Comparison of ENCODE assay signal across 8 cellular contexts in genomic region chr3:179068779-179069530, GRCh38. TPM values are rescaled to one million over a fixed set of nuclear protein-coding genes. Genes with fewer than 3 reads are reported as not detected.
DNase-seq lines count a peak whose midpoint lies in the region; ATAC-seq and TF ChIP-seq lines count a peak whose summit lies in the region.

No MANE protein-coding gene starts in this region.

- no peaks in the 10 kb centered on the region for H3K27me3 Mint-ChIP-seq in activated CD8-positive, alpha-beta T cell treated with anti-CD3 and anti-CD28 coated beads, Interleukin-2, amount 10 ng/mL, durations not matched to agents 7 days and 5 days (ENCODE audit: low read depth)

- POLR2A ChIA-PET in activated CD8-positive, alpha-beta T cell treated with anti-CD3 and anti-CD28 coated beads, Interleukin-2, amount 10 ng/mL, durations not matched to agents 7 days and 5 days (lab: Charles Lee): interaction anchor here (1.1 to 2.7 kb wide), 2 partner anchors 31 to 80 kb away, joined by 3 to 14 read pairs; partner anchors contain the start of gene PIK3CA

- peaks cover 39% of the 10 kb centered on the region for H3K4me1 Mint-ChIP-seq in activated CD8-positive, alpha-beta T cell treated with anti-CD3 and anti-CD28 coated beads, Interleukin-2, amount 10 ng/mL, durations not matched to agents 7 days and 5 days (ENCODE audit: low read depth)

- DNase-seq in NCI-H2171 treated with DMSO at 0.1 percent for 48 hours (lab: John Stamatoyannopoulos, UW) (peak; percentile 9), NCI-H2171 (lab: John Stamatoyannopoulos, UW) (no peak), NB4 (ENCODE audit: low read depth) (peak; percentile 50), iPS-NIHi11 (ENCODE audit: low spot score) (peak; percentile 23)
- DNase-seq in activated CD8-positive, alpha-beta T cell treated with anti-CD3 and anti-CD28 coated beads, Interleukin-2, amount 10 ng/mL, durations not matched to agents 7 days and 5 days: peak; percentile 67

- peak overlapping the region; percentile 50 for H3K27ac Mint-ChIP-seq in activated CD8-positive, alpha-beta T cell treated with anti-CD3 and anti-CD28 coated beads, Interleukin-2, amount 10 ng/mL, durations not matched to agents 7 days and 5 days

- TF ChIP-seq CTCF in NB4 (IDR thresholded peaks at IDR 0.05; ENCODE audit: low read depth, low read length): peak; percentile 40

- H3K4me3 ChIP-seq in NB4 (ENCODE audit: low read depth, low read length): no peak overlapping the region

- no peak for ATAC-seq in activated CD8-positive, alpha-beta T cell treated with anti-CD3 and anti-CD28 coated beads, Interleukin-2, amount 10 ng/mL, durations not matched to agents 7 days and 5 days
- ATAC-seq in HG02852 (IDR thresholded peaks at IDR 0.05; ENCODE audit: unreplicated experiment): no peak
- ATAC-seq in GM18519 (IDR thresholded peaks at IDR 0.05; ENCODE audit: low FRiP score, unreplicated experiment): no peak
- no peak for ATAC-seq in HG03342 (IDR thresholded peaks at IDR 0.05; ENCODE audit: unreplicated experiment)

- H3K36me3 Mint-ChIP-seq in activated CD8-positive, alpha-beta T cell treated with anti-CD3 and anti-CD28 coated beads, Interleukin-2, amount 10 ng/mL, durations not matched to agents 7 days and 5 days (ENCODE audit: low read depth): peaks cover 37% of the 10 kb centered on the region

- H3K9me3 Mint-ChIP-seq in activated CD8-positive, alpha-beta T cell treated with anti-CD3 and anti-CD28 coated beads, Interleukin-2, amount 10 ng/mL, durations not matched to agents 7 days and 5 days (ENCODE audit: insufficient read depth): no peaks in the 10 kb centered on the region

- CTCF ChIA-PET in activated CD8-positive, alpha-beta T cell treated with anti-CD3 and anti-CD28 coated beads, Interleukin-2, amount 10 ng/mL, durations not matched to agents 7 days and 5 days (lab: Charles Lee): interaction anchor here (0.6 to 6.3 kb wide), 18 partner anchors 9 to 254 kb away, joined by 3 to 40 read pairs (median 4); partner anchors contain the start of genes PIK3CA and ZNF639

- TF ChIP-seq POLR2A in NB4 (IDR thresholded peaks at IDR 0.05; ENCODE audit: extremely low read depth, insufficient read length): no peak

- H3K4me3 Mint-ChIP-seq in activated CD8-positive, alpha-beta T cell treated with anti-CD3 and anti-CD28 coated beads, Interleukin-2, amount 10 ng/mL, durations not matched to agents 7 days and 5 days: peak overlapping the region; percentile 47

RNA-seq across cellular contexts. Expression of gene ZMAT3, which starts 2.7 kb away (rescaled TPM):
- 10 to 100 TPM; 15.9 to 17.1 TPM for total RNA-seq in activated CD8-positive, alpha-beta T cell treated with anti-CD3 and anti-CD28 coated beads, Interleukin-2, amount 10 ng/mL, durations not matched to agents 7 days and 5 days
